ENCODE assay signal across 22 cellular contexts in genomic region chr6:39016831-39017230, GRCh38.
"Had no signal": no experiment of that assay in that cellular context is flagged by ENCODE, and none has a peak within 500 bp of the region (broad histone marks: within the 10 kb centered on the region; RNA-seq: fewer than 3 reads in every experiment).

No MANE protein-coding gene starts in this region.

- H3K4me1 Mint-ChIP-seq: stimulated activated memory B cell treated with anti-CD40 and anti-IgM and Interleukin-4, amounts not matched to agents 10 μg/mL and 1 μg/mL and 100 μg/mL, for 72 hours; stimulated activated naive CD8-positive, alpha-beta T cell treated with anti-CD3 and anti-CD28 coated beads, Interleukin-15, amount 100 ng/mL, for 72 hours had no signal

- DNase-seq: stimulated activated CD4-positive, alpha-beta T cell treated with anti-CD3 and anti-CD28 coated beads, Interleukin-2, amount 100 ng/mL, for 48 hours; stimulated activated CD4-positive, alpha-beta T cell treated with anti-CD3 and anti-CD28 coated beads, Interleukin-4, amount 100 ng/mL, for 1 hour; stimulated activated CD4-positive, alpha-beta T cell treated with anti-CD3 and anti-CD28 coated beads, Interleukin-4, amount 100 ng/mL, for 24 hours; stimulated activated CD4-positive, alpha-beta T cell treated with anti-CD3 and anti-CD28 coated beads, Interleukin-4, amount 100 ng/mL, for 4 hours; stimulated activated CD8-positive, alpha-beta memory T cell treated with anti-CD3 and anti-CD28 coated beads, Interleukin-4, amount 100 ng/mL, for 48 hours; stimulated activated naive B cell treated with anti-CD40 and anti-IgM and Interleukin-4, amounts not matched to agents 10 μg/mL and 1 μg/mL and 100 μg/mL, for 72 hours; stimulated activated naive CD4-positive, alpha-beta T cell; stimulated activated naive CD4-positive, alpha-beta T cell treated with Interleukin-2 at 50 U/mL for 16 hours; stimulated activated naive CD8-positive, alpha-beta T cell treated with anti-CD3 and anti-CD28 coated beads, Interleukin-15, amount 100 ng/mL, for 72 hours; stimulated activated naive CD8-positive, alpha-beta T cell treated with anti-CD3 and anti-CD28 coated beads, Interleukin-15, Interleukin-2, amounts not matched to agents 100 U/mL and 50 U/mL, for 24 hours; stomach; substantia nigra; testis; thyroid gland; tibial artery; transverse colon; trophoblast cell; upper lobe of right lung; uterus had no signal

- H3K27ac Mint-ChIP-seq: stimulated activated memory B cell treated with anti-CD40 and anti-IgM and Interleukin-4, amounts not matched to agents 10 μg/mL and 1 μg/mL and 100 μg/mL, for 72 hours; stimulated activated naive B cell treated with anti-CD40 and anti-IgM and Interleukin-4, amounts not matched to agents 10 μg/mL and 1 μg/mL and 100 μg/mL, for 72 hours; stimulated activated naive CD8-positive, alpha-beta T cell treated with anti-CD3 and anti-CD28 coated beads, Interleukin-15, amount 100 ng/mL, for 72 hours; stimulated activated naive CD8-positive, alpha-beta T cell treated with anti-CD3 and anti-CD28 coated beads, Interleukin-15, Interleukin-2, amounts not matched to agents 100 ng/mL and 50 ng/mL, for 24 hours; type B pancreatic cell had no signal

- H3K36me3 Mint-ChIP-seq: stimulated activated memory B cell treated with anti-CD40 and anti-IgM and Interleukin-4, amounts not matched to agents 10 μg/mL and 1 μg/mL and 100 μg/mL, for 72 hours; type B pancreatic cell had no signal

- H3K4me3 Mint-ChIP-seq: stimulated activated memory B cell treated with anti-CD40 and anti-IgM and Interleukin-4, amounts not matched to agents 10 μg/mL and 1 μg/mL and 100 μg/mL, for 72 hours; stimulated activated naive B cell treated with anti-CD40 and anti-IgM and Interleukin-4, amounts not matched to agents 10 μg/mL and 1 μg/mL and 100 μg/mL, for 72 hours; stimulated activated naive CD8-positive, alpha-beta T cell treated with anti-CD3 and anti-CD28 coated beads, Interleukin-15, amount 100 ng/mL, for 72 hours; stimulated activated naive CD8-positive, alpha-beta T cell treated with anti-CD3 and anti-CD28 coated beads, Interleukin-15, Interleukin-2, amounts not matched to agents 100 ng/mL and 50 ng/mL, for 24 hours; type B pancreatic cell had no signal

- ATAC-seq: stimulated activated memory B cell treated with anti-CD40 and anti-IgM and Interleukin-4, amounts not matched to agents 10 μg/mL and 1 μg/mL and 100 μg/mL, for 72 hours; stimulated activated naive B cell treated with anti-CD40 and anti-IgM and Interleukin-4, amounts not matched to agents 10 μg/mL and 1 μg/mL and 100 μg/mL, for 72 hours; stimulated activated naive CD8-positive, alpha-beta T cell treated with anti-CD3 and anti-CD28 coated beads, Interleukin-15, amount 100 ng/mL, for 72 hours; stimulated activated naive CD8-positive, alpha-beta T cell treated with anti-CD3 and anti-CD28 coated beads, Interleukin-15, Interleukin-2, amounts not matched to agents 100 U/mL and 50 U/mL, for 24 hours; upper lobe of right lung had no signal
